Comparison of ENCODE assay signal across 18 cellular contexts in the genomic region with DNA sequence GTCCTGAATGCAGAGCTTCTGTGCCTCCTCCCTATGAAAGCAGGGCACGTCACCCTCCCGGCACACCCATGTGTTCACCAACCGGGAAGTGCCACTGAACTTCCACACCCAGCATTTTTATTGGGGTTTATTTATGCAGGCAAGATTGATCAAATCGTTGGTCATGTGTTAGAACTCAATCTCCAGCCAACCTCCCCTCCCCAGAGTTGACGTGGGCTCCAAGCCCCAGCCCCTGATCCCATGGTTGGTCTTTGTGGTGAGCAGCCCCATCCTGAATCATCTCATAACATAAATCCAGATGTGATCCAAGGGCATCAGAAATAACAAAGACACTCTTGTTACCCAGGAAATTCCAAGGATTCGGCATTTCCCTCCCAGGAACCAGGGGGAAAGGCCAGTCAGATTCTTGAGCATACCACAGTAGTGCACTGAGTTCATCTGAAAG.
A peak's percentile ranks its signal among the peaks of the same experiment; 100 is the strongest.
DNase-seq lines count a peak whose midpoint lies in the region; ATAC-seq and TF ChIP-seq lines count a peak whose summit lies in the region.
"Had no signal": no experiment of that assay in that cellular context is flagged by ENCODE, and none has a peak within 500 bp of the region (broad histone marks: within the 10 kb centered on the region; RNA-seq: fewer than 3 reads in every experiment).

No MANE protein-coding gene starts in this region.

- DNase-seq in GM23248 (peak; percentile 44), SW480 (ENCODE audit: low spot score) (peak; percentile 73), fibroblast of villous mesenchyme (ENCODE audit: low read depth) (peak; percentile 70), esophagus muscularis mucosa (ENCODE audit: extremely low spot score) (no peak), head of caudate nucleus (no peak)
- no peak for DNase-seq in activated CD4-positive, alpha-beta T cell treated with anti-CD3 and anti-CD28 coated beads for 48 hours
- DNase-seq: activated CD4-positive, alpha-beta T cell treated with anti-CD3 and anti-CD28 coated beads, Interleukin-2, amount 50 U/mL, for 4 hours; adrenal gland; CD4-positive, alpha-beta T cell; KBM-7; NCI-H1417; SIG-M5; sigmoid colon had no signal

- TF ChIP-seq POLR2A in esophagus muscularis mucosa (IDR thresholded peaks at IDR 0.05; ENCODE audit: low read depth) = no peak

- H3K4me3 ChIP-seq in GM23248 (no peak overlapping the region), fibroblast of villous mesenchyme (ENCODE audit: low read depth, low read length) (no peak overlapping the region), skin epidermis (no peak overlapping the region), esophagus muscularis mucosa (no peak overlapping the region)
- H3K4me3 ChIP-seq: adrenal gland, coronary artery, GM12878, sigmoid colon had no signal

- no peak overlapping the region for H2AFZ ChIP-seq in GM23248

- ATAC-seq in HG02970 (IDR thresholded peaks at IDR 0.05; ENCODE audit: low FRiP score, unreplicated experiment) = no peak
- ATAC-seq: GM12878; stimulated activated effector memory CD8-positive, alpha-beta T cell treated with anti-CD3 and anti-CD28 coated beads, Interleukin-12 subunit alpha, Interleukin-12 subunit beta, amount 100 ng/mL, for 72 hours had no signal

- H3K36me3 ChIP-seq in GM23248 (ENCODE audit: low read depth) (no peaks in the 10 kb centered on the region), esophagus muscularis mucosa (peaks cover 0 to 4% (median 0%) of the 10 kb centered on the region in 4 donors)
- H3K36me3 ChIP-seq: adrenal gland, sigmoid colon had no signal

- no peaks in the 10 kb centered on the region for H3K9me2 ChIP-seq in GM23248 (ENCODE audit: insufficient read depth)

- H3K4me2 ChIP-seq in GM23248 (ENCODE audit: unreplicated experiment) = no peak overlapping the region

- H4K20me1 ChIP-seq in GM23248 (ENCODE audit: insufficient read depth) = no peaks in the 10 kb centered on the region

- no peak for TF ChIP-seq EP300 in esophagus muscularis mucosa (IDR thresholded peaks at IDR 0.05)

- H3K27ac ChIP-seq in GM23248 (peak overlapping the region; percentile 51), skin epidermis (peak overlapping the region in 16 of 21 experiments; percentile 0 to 73 (median 48)), esophagus muscularis mucosa (replicated peaks in 1 of 4) (no peak overlapping the region)
- H3K27ac ChIP-seq: adrenal gland, coronary artery, sigmoid colon had no signal

- H3K9ac ChIP-seq in GM23248 = no peak overlapping the region

- intact Hi-C loops in esophagus muscularis mucosa (cut with DNase I) = no loop called here
- intact Hi-C loops in head of caudate nucleus (cut with DNase I) = no loop called here

- H3K9me3 ChIP-seq in GM23248 (ENCODE audit: low read depth) (no peaks in the 10 kb centered on the region), esophagus muscularis mucosa (no peaks in the 10 kb centered on the region)
- H3K9me3 ChIP-seq: adrenal gland, sigmoid colon had no signal

- H3K4me1 ChIP-seq in GM23248 (ENCODE audit: insufficient read depth) (peaks cover 36% of the 10 kb centered on the region), esophagus muscularis mucosa (peaks cover 0 to 10% (median 4%) of the 10 kb centered on the region in 4 donors)
- H3K4me1 ChIP-seq: sigmoid colon had no signal

- 38 to 47% methylated on average over 6 of the region's 6 CpGs for WGBS in GM23248 (ENCODE audit: low coverage in 1 of 2, low lambda C conversion rate in 2 of 2, missing lambda C conversion rate in 2 of 2), 2 experiments
- WGBS in esophagus muscularis mucosa = 77% methylated on average over 6 of the region's 6 CpGs

- peaks cover 21% of the 10 kb centered on the region for H3K79me2 ChIP-seq in GM23248 (ENCODE audit: insufficient read depth)

- no peak for TF ChIP-seq CTCF in fibroblast of villous mesenchyme (IDR thresholded peaks at IDR 0.05; ENCODE audit: insufficient read depth, low read depth, low read length)
- TF ChIP-seq CTCF in esophagus muscularis mucosa (IDR thresholded peaks at IDR 0.05) = no peak

- in situ Hi-C loops in GM23248 (cut with MboI) = no loop called here

- H3F3A ChIP-seq in GM23248 (ENCODE audit: insufficient read depth) = no peaks in the 10 kb centered on the region; the same call in 1 of the 2 replicates

- H3K27me3 ChIP-seq in GM23248 (replicated peaks; ENCODE audit: insufficient read depth) (no peaks in the 10 kb centered on the region), esophagus muscularis mucosa (no peaks in the 10 kb centered on the region)
- H3K27me3 ChIP-seq: adrenal gland, sigmoid colon had no signal

Comparison
In these comparisons a context has a peak if more than half of its experiments do, and no peak if none do; other contexts are left out.
1. DNase-seq: peak in GM23248 (single experiment), SW480 (single experiment) and fibroblast of villous mesenchyme (single experiment); none in esophagus muscularis mucosa (single experiment), activated CD4-positive, alpha-beta T cell treated with anti-CD3 and anti-CD28 coated beads for 48 hours (single experiment) and head of caudate nucleus (0 of 42).
2. H3K27ac ChIP-seq: peak in GM23248 (single experiment) and skin epidermis (16 of 21); none in esophagus muscularis mucosa (0 of 4).